ENCODE assay signal across 9 cellular contexts in the genomic region with DNA sequence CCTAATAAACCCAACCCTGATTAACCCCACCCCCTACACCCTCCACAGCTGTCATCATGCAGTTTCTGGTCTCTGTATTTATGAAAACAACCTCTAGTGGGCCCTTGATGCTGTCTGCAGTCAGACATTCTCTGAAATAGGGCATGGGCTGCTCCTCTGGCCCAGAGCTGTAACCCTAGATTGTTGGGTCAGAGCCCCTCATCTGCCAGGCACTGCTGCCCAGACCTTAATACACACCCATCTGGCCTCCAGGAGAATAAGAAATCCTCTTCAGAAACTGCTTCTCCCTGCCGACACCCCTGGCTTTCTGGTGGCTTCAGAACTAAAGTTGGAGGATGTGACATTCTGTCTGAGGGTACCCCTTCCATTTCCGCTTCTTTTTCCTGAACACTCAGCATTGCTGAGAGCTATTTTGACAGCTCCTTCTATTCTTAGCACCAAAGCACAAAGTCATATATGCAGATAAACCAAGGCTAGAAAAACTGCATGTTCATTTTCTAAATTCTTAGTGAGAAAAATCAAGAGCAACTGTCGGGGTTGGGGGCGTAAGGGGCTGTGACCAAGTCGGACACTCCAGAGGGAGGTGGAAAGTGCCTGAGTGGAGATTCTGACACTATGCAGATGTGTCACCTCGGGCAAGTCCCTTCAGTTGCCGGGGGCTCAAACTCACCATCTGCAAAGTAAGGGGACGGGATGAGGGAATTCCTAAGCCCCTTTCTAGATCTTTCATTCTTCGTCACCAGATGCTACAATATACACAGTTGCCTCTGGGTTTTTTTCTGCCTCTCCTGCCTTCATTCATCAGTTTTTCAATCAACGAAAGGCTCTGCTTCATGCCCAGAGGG. TPM values are rescaled to one million over a fixed set of nuclear protein-coding genes. Genes with fewer than 3 reads are reported as not detected.
A peak's percentile ranks its signal among the peaks of the same experiment; 100 is the strongest.
DNase-seq lines count a peak whose midpoint lies in the region; ATAC-seq and TF ChIP-seq lines count a peak whose summit lies in the region.
"Had no signal": no experiment of that assay in that cellular context is flagged by ENCODE, and none has a peak within 500 bp of the region (broad histone marks: within the 10 kb centered on the region; RNA-seq: fewer than 3 reads in every experiment).

No MANE protein-coding gene starts in this region.

- H3K9me3 ChIP-seq in ascending aorta = no peaks in the 10 kb centered on the region

- H3K27ac ChIP-seq in ascending aorta = peak overlapping the region in 1 of 2 donors; percentile 13

- peak overlapping the region; percentile 94 for H3K27ac Mint-ChIP-seq in activated T-helper 17 cell treated with anti-CD3 and anti-CD28 coated beads, Interleukin-2, amount 50 U/mL, for 72 hours

- no peak overlapping the region for H3K4me3 ChIP-seq in ascending aorta

- H3K4me1 Mint-ChIP-seq in activated T-helper 17 cell treated with anti-CD3 and anti-CD28 coated beads, Interleukin-2, amount 50 U/mL, for 72 hours = peaks cover 48% of the 10 kb centered on the region

- peak; percentile 31 for ATAC-seq in GM18867 (IDR thresholded peaks at IDR 0.05; ENCODE audit: unreplicated experiment)
- ATAC-seq in HG03159 (IDR thresholded peaks at IDR 0.05; ENCODE audit: unreplicated experiment) = peak; percentile 12
- ATAC-seq in activated T-helper 17 cell treated with anti-CD3 and anti-CD28 coated beads, Interleukin-2, amount 50 U/mL, for 72 hours (replicated peaks) = peak; percentile 86
- no peak for ATAC-seq in left lobe of liver

- no peaks in the 10 kb centered on the region for H3K9me3 Mint-ChIP-seq in activated T-helper 17 cell treated with anti-CD3 and anti-CD28 coated beads, Interleukin-2, amount 50 U/mL, for 72 hours

- H3K27me3 Mint-ChIP-seq in activated T-helper 17 cell treated with anti-CD3 and anti-CD28 coated beads, Interleukin-2, amount 50 U/mL, for 72 hours = no peaks in the 10 kb centered on the region

- peak; percentile 73 to 75 for DNase-seq in stimulated activated CD4-positive, alpha-beta T cell treated with anti-CD3 and anti-CD28 coated beads, Interleukin-2, amount 100 ng/mL, for 24 hours
- no peak for DNase-seq in posterior vena cava (ENCODE audit: low spot score)
- no peak for DNase-seq in ascending aorta (ENCODE audit: low spot score in 2 of 2)
- no peak for DNase-seq in left lobe of liver (ENCODE audit: low spot score)
- DNase-seq in NCI-H774 (lab: John Stamatoyannopoulos, UW) = no peak

- H3K36me3 ChIP-seq in ascending aorta = no peaks in the 10 kb centered on the region

- H3K4me1 ChIP-seq in ascending aorta = peaks cover 0 to 12% of the 10 kb centered on the region in 2 donors

- intact Hi-C loops in posterior vena cava (cut with DNase I) (no loop called here), ascending aorta (cut with DNase I) (no loop called here)

- peak overlapping the region; percentile 88 for H3K4me3 Mint-ChIP-seq in activated T-helper 17 cell treated with anti-CD3 and anti-CD28 coated beads, Interleukin-2, amount 50 U/mL, for 72 hours

- H3K27me3 ChIP-seq in ascending aorta = no peaks in the 10 kb centered on the region

- peaks cover 95% of the 10 kb centered on the region for H3K36me3 Mint-ChIP-seq in activated T-helper 17 cell treated with anti-CD3 and anti-CD28 coated beads, Interleukin-2, amount 50 U/mL, for 72 hours (ENCODE audit: low read depth)

- no peak for TF ChIP-seq CTCF in ascending aorta (IDR thresholded peaks at IDR 0.05)

RNA-seq across cellular contexts. Expression of a gene that starts 28.7 kb away (rescaled TPM):
- 100 to 1,000 TPM; 199 to 366 TPM for total RNA-seq in activated T-helper 17 cell treated with anti-CD3 and anti-CD28 coated beads, Interleukin-2, amount 50 U/mL, for 72 hours
- total RNA-seq in posterior vena cava (100 to 1,000 TPM in 1 of 2 donors, 10 to 100 TPM in 1; 95.3 to 103 TPM), ascending aorta (54.1 TPM), left lobe of liver (47.8 TPM)

RNA-seq across cellular contexts. Expression of a gene that starts 55.5 kb away (rescaled TPM):
- 10 to 100 TPM; 18.6 to 28.4 TPM for total RNA-seq in activated T-helper 17 cell treated with anti-CD3 and anti-CD28 coated beads, Interleukin-2, amount 50 U/mL, for 72 hours
- total RNA-seq in posterior vena cava (1 to 10 TPM; 9.0 to 9.3 TPM), ascending aorta (0.85 TPM), left lobe of liver (9.7 TPM)

RNA-seq across cellular contexts. Expression of a gene that starts 56.6 kb away (rescaled TPM):
- total RNA-seq in activated T-helper 17 cell treated with anti-CD3 and anti-CD28 coated beads, Interleukin-2, amount 50 U/mL, for 72 hours = 100 to 1,000 TPM in 1 of 2 donors, 10 to 100 TPM in 1; 85.2 to 123 TPM
- total RNA-seq in posterior vena cava (10 to 100 TPM; 10.8 to 18.3 TPM), ascending aorta (1.4 TPM), left lobe of liver (28.5 TPM)
- total RNA-seq: HT1080 had no signal

Comparison
In these comparisons a context has a peak if more than half of its experiments do, and no peak if none do; other contexts are left out.
1. DNase-seq: peak in stimulated activated CD4-positive, alpha-beta T cell treated with anti-CD3 and anti-CD28 coated beads, Interleukin-2, amount 100 ng/mL, for 24 hours (2 of 2); none in posterior vena cava (single experiment), ascending aorta (0 of 2), left lobe of liver (single experiment) and NCI-H774 (single experiment).